Comparison of ENCODE assay signal across 18 cellular contexts in genomic region chr2:127588241-127588640, GRCh38. TPM values are rescaled to one million over a fixed set of nuclear protein-coding genes. Genes with fewer than 3 reads are reported as not detected.
DNase-seq lines count a peak whose midpoint lies in the region; ATAC-seq lines count a peak whose summit lies in the region.
"Had no signal": no experiment of that assay in that cellular context is flagged by ENCODE, and none has a peak within 500 bp of the region (broad histone marks: within the 10 kb centered on the region; RNA-seq: fewer than 3 reads in every experiment).

No MANE protein-coding gene starts in this region.

- peaks cover 4% of the 10 kb centered on the region for H3K4me1 Mint-ChIP-seq in activated naive CD4-positive, alpha-beta T cell treated with anti-CD3 and anti-CD28 coated beads, Interleukin-2, amount 10 ng/mL, durations not matched to agents 7 days and 5 days
- H3K4me1 Mint-ChIP-seq: CD8-positive, alpha-beta memory T cell had no signal

- intact Hi-C loops in sciatic nerve (cut with DNase I), result no loop called here

- no peak overlapping the region for H3K27ac Mint-ChIP-seq in activated naive CD4-positive, alpha-beta T cell treated with anti-CD3 and anti-CD28 coated beads, Interleukin-2, amount 10 ng/mL, durations not matched to agents 7 days and 5 days
- H3K27ac Mint-ChIP-seq: CD8-positive, alpha-beta memory T cell; GM23338 had no signal

- DNase-seq in activated naive CD4-positive, alpha-beta T cell treated with anti-CD3 and anti-CD28 coated beads, Interleukin-2, amount 10 ng/mL, durations not matched to agents 7 days and 5 days, result peak; percentile 8
- no peak for DNase-seq in activated naive CD4-positive, alpha-beta T cell treated with Interleukin-2 at 50 U/mL for 16 hours
- peak; percentile 32 for DNase-seq in islet precursor cell
- peak; percentile 21 for DNase-seq in sciatic nerve (ENCODE audit: low spot score)
- no peak for DNase-seq in SHP77 (lab: John Stamatoyannopoulos, UW)
- DNase-seq in HuH-7.5 (ENCODE audit: low spot score), result no peak
- DNase-seq: CD8-positive, alpha-beta memory T cell; GDM1; KBM-7; NCI-H1436; NCI-H2029; NCI-H82; PC-3 had no signal

- no peaks in the 10 kb centered on the region for H3K9me3 Mint-ChIP-seq in activated naive CD4-positive, alpha-beta T cell treated with anti-CD3 and anti-CD28 coated beads, Interleukin-2, amount 10 ng/mL, durations not matched to agents 7 days and 5 days
- H3K9me3 Mint-ChIP-seq: CD8-positive, alpha-beta memory T cell had no signal

- ATAC-seq in sciatic nerve (no peak), GM21390 (IDR thresholded peaks at IDR 0.05; ENCODE audit: unreplicated experiment) (no peak)
- ATAC-seq: A549, GM12878, GM23338, PC-3 had no signal

- CTCF ChIA-PET in activated naive CD4-positive, alpha-beta T cell treated with anti-CD3 and anti-CD28 coated beads, Interleukin-2, amount 10 ng/mL, durations not matched to agents 7 days and 5 days (lab: Charles Lee), result no interaction called here

- no peak overlapping the region for H3K4me3 Mint-ChIP-seq in activated naive CD4-positive, alpha-beta T cell treated with anti-CD3 and anti-CD28 coated beads, Interleukin-2, amount 10 ng/mL, durations not matched to agents 7 days and 5 days
- H3K4me3 Mint-ChIP-seq: CD8-positive, alpha-beta memory T cell; GM23338 had no signal

- peaks cover 20% of the 10 kb centered on the region for H3K27me3 Mint-ChIP-seq in activated naive CD4-positive, alpha-beta T cell treated with anti-CD3 and anti-CD28 coated beads, Interleukin-2, amount 10 ng/mL, durations not matched to agents 7 days and 5 days

- no peaks in the 10 kb centered on the region for H3K36me3 Mint-ChIP-seq in activated naive CD4-positive, alpha-beta T cell treated with anti-CD3 and anti-CD28 coated beads, Interleukin-2, amount 10 ng/mL, durations not matched to agents 7 days and 5 days
- H3K36me3 Mint-ChIP-seq: CD8-positive, alpha-beta memory T cell had no signal

RNA-seq across cellular contexts. Expression of gene MYO7B, which starts 52.8 kb away (rescaled TPM):
- total RNA-seq in sciatic nerve, result 0.62 TPM
- total RNA-seq: CD8-positive, alpha-beta memory T cell; GM23338; NCI-H460 had no signal

RNA-seq across cellular contexts. Expression of gene GPR17, which starts 57.7 kb away (rescaled TPM):
- total RNA-seq in sciatic nerve, result 4.6 TPM
- total RNA-seq: CD8-positive, alpha-beta memory T cell; GM12878; GM23338; NCI-H460 had no signal

Comparison
In these comparisons a context has a peak if more than half of its experiments do, and no peak if none do; other contexts are left out.
1. DNase-seq: peak in activated naive CD4-positive, alpha-beta T cell treated with anti-CD3 and anti-CD28 coated beads, Interleukin-2, amount 10 ng/mL, durations not matched to agents 7 days and 5 days (single experiment), islet precursor cell (single experiment) and sciatic nerve (single experiment); none in activated naive CD4-positive, alpha-beta T cell treated with Interleukin-2 at 50 U/mL for 16 hours (single experiment), SHP77 (0 of 2) and HuH-7.5 (single experiment).